ENCODE assay signal across 1 cellular context in the genomic region with DNA sequence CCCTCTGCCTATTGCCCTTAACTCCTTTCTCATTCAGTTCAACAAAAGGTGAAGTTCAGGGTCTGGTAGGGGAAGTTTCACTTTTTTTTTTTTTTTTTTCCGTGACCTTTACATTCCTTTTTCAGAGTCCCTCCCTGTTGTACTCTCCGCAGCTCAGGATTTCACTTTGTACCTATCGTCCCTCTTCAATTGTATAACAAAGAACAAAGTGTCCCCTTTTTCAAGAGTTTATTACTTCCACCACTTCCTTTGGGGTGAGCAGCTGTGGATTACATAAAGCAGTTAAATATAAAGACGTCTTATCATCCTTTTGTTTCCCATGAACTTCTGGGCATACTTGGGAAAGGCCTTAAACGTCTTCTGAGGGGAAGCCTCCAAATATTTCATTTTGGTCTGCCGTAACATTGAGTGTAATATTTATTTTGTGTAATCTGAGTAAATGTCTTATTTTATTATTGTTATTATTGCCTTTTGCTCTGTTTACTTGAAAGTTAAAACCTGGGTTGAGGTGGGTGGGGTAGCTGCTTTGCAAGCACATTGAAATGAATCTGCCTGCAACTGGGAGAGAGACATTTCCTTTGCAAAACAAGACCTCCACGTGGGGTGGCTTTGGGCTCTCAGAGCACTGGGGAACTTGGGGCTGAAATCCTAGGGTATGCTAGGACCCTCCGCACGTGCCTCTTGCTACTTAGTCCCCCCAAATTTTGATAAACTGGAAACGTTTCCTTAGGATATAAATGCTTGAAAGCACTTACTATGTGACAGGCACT.
TF ChIP-seq lines count a peak whose summit lies in the region.

No MANE protein-coding gene starts in this region.

TF ChIP-seq in GM23338, 12 proteins besides CTCF, POLR2A, EP300 and RAD21 (continued from another document):
- TF ChIP-seq, protein P1, sequence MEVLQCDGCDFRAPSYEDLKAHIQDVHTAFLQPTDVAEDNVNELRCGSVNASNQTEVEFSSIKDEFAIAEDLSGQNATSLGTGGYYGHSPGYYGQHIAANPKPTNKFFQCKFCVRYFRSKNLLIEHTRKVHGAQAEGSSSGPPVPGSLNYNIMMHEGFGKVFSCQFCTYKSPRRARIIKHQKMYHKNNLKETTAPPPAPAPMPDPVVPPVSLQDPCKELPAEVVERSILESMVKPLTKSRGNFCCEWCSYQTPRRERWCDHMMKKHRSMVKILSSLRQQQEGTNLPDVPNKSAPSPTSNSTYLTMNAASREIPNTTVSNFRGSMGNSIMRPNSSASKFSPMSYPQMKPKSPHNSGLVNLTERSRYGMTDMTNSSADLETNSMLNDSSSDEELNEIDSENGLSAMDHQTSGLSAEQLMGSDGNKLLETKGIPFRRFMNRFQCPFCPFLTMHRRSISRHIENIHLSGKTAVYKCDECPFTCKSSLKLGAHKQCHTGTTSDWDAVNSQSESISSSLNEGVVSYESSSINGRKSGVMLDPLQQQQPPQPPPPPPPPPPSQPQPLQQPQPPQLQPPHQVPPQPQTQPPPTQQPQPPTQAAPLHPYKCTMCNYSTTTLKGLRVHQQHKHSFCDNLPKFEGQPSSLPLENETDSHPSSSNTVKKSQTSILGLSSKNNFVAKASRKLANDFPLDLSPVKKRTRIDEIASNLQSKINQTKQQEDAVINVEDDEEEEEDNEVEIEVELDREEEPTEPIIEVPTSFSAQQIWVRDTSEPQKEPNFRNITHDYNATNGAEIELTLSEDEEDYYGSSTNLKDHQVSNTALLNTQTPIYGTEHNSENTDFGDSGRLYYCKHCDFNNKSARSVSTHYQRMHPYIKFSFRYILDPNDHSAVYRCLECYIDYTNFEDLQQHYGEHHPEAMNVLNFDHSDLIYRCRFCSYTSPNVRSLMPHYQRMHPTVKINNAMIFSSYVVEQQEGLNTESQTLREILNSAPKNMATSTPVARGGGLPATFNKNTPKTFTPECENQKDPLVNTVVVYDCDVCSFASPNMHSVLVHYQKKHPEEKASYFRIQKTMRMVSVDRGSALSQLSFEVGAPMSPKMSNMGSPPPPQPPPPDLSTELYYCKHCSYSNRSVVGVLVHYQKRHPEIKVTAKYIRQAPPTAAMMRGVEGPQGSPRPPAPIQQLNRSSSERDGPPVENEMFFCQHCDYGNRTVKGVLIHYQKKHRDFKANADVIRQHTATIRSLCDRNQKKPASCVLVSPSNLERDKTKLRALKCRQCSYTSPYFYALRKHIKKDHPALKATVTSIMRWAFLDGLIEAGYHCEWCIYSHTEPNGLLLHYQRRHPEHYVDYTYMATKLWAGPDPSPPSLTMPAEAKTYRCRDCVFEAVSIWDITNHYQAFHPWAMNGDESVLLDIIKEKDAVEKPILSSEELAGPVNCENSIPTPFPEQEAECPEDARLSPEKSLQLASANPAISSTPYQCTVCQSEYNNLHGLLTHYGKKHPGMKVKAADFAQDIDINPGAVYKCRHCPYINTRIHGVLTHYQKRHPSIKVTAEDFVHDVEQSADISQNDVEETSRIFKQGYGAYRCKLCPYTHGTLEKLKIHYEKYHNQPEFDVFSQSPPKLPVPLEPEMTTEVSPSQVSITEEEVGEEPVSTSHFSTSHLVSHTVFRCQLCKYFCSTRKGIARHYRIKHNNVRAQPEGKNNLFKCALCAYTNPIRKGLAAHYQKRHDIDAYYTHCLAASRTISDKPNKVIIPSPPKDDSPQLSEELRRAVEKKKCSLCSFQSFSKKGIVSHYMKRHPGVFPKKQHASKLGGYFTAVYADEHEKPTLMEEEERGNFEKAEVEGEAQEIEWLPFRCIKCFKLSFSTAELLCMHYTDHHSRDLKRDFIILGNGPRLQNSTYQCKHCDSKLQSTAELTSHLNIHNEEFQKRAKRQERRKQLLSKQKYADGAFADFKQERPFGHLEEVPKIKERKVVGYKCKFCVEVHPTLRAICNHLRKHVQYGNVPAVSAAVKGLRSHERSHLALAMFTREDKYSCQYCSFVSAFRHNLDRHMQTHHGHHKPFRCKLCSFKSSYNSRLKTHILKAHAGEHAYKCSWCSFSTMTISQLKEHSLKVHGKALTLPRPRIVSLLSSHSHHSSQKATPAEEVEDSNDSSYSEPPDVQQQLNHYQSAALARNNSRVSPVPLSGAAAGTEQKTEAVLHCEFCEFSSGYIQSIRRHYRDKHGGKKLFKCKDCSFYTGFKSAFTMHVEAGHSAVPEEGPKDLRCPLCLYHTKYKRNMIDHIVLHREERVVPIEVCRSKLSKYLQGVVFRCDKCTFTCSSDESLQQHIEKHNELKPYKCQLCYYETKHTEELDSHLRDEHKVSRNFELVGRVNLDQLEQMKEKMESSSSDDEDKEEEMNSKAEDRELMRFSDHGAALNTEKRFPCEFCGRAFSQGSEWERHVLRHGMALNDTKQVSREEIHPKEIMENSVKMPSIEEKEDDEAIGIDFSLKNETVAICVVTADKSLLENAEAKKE (CRISPR knock-in tag; IDR thresholded peaks at IDR 0.05) = no peak
- TF ChIP-seq ZNF331 (CRISPR knock-in tag; IDR thresholded peaks at IDR 0.05; ENCODE audit: low read depth) (no peak), JUNB (IDR thresholded peaks at IDR 0.05; ENCODE audit: unreplicated experiment) (no peak), POLR2AphosphoS5 (IDR thresholded peaks at IDR 0.05; ENCODE audit: low read depth) (no peak), NANOG (IDR thresholded peaks at IDR 0.05; ENCODE audit: borderline replicate concordance) (no peak), EZH2 (IDR thresholded peaks at IDR 0.05; ENCODE audit: low read depth, unreplicated experiment) (no peak), EZH2phosphoT487 (IDR thresholded peaks at IDR 0.05; ENCODE audit: unreplicated experiment) (no peak)
- TF ChIP-seq, protein P2, sequence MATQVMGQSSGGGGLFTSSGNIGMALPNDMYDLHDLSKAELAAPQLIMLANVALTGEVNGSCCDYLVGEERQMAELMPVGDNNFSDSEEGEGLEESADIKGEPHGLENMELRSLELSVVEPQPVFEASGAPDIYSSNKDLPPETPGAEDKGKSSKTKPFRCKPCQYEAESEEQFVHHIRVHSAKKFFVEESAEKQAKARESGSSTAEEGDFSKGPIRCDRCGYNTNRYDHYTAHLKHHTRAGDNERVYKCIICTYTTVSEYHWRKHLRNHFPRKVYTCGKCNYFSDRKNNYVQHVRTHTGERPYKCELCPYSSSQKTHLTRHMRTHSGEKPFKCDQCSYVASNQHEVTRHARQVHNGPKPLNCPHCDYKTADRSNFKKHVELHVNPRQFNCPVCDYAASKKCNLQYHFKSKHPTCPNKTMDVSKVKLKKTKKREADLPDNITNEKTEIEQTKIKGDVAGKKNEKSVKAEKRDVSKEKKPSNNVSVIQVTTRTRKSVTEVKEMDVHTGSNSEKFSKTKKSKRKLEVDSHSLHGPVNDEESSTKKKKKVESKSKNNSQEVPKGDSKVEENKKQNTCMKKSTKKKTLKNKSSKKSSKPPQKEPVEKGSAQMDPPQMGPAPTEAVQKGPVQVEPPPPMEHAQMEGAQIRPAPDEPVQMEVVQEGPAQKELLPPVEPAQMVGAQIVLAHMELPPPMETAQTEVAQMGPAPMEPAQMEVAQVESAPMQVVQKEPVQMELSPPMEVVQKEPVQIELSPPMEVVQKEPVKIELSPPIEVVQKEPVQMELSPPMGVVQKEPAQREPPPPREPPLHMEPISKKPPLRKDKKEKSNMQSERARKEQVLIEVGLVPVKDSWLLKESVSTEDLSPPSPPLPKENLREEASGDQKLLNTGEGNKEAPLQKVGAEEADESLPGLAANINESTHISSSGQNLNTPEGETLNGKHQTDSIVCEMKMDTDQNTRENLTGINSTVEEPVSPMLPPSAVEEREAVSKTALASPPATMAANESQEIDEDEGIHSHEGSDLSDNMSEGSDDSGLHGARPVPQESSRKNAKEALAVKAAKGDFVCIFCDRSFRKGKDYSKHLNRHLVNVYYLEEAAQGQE (IDR thresholded peaks at IDR 0.05; ENCODE audit: unreplicated experiment) = no peak
